Comparison of ENCODE assay signal across 28 cellular contexts in the genomic region with DNA sequence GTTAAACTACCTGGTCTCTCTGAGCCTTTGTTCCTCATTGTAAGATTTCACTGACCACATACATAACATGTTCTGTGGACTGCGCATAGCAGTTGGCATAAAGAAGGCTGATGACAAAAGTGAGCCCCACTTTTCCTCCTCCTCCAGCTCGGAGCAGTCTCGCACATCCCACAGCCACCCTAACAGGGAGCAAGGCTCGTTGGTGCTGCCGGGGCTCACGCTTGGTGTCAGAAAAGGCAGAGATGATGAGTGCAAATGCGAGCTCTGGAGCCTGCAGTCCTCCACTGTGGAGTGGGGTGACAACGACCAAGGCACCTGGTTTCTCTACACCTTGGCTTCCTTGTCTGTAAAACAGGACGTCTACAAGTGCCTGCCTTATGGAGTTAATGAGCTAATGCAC. TPM values are rescaled to one million over a fixed set of nuclear protein-coding genes. Genes with fewer than 3 reads are reported as not detected.
"Had no signal": no experiment of that assay in that cellular context is flagged by ENCODE, and none has a peak within 500 bp of the region (broad histone marks: within the 10 kb centered on the region; RNA-seq: fewer than 3 reads in every experiment).

No MANE protein-coding gene starts in this region.

- H3K9me3 ChIP-seq: heart left ventricle, psoas muscle, right atrium auricular region, tibial artery had no signal

- H3K27ac Mint-ChIP-seq: activated B cell treated with CpG ODN at 0.5 μM for 24 hours; activated CD4-positive, alpha-beta T cell treated with anti-CD3 and anti-CD28 coated beads for 36 hours; activated naive CD8-positive, alpha-beta T cell treated with anti-CD3 and anti-CD28 coated beads, Interleukin-2, amount 10 ng/mL, durations not matched to agents 7 days and 5 days; activated T-cell treated with anti-CD3 and anti-CD28 coated beads, Interleukin-2, amount 50 U/mL, for 24 hours; activated T-helper 17 cell treated with anti-CD3 and anti-CD28 coated beads, Interleukin-2, amount 50 U/mL, for 72 hours; memory B cell; naive B cell; T-helper 1 cell treated with Interleukin-12 subunit alpha and Interleukin-12 subunit beta and Interleukin-4 antibody, amounts not matched to agents 30 μg/mL and 1 μg/mL, for 36 hours had no signal

- H3K4me1 ChIP-seq: psoas muscle, right atrium auricular region, tibial artery had no signal

- H3K4me3 Mint-ChIP-seq: activated B cell treated with CpG ODN at 0.5 μM for 24 hours; activated CD4-positive, alpha-beta T cell treated with anti-CD3 and anti-CD28 coated beads for 36 hours; activated naive CD8-positive, alpha-beta T cell treated with anti-CD3 and anti-CD28 coated beads, Interleukin-2, amount 10 ng/mL, durations not matched to agents 7 days and 5 days; activated T-cell treated with anti-CD3 and anti-CD28 coated beads, Interleukin-2, amount 50 U/mL, for 24 hours; activated T-helper 17 cell treated with anti-CD3 and anti-CD28 coated beads, Interleukin-2, amount 50 U/mL, for 72 hours; memory B cell; naive B cell; neural crest cell; T-helper 1 cell treated with Interleukin-12 subunit alpha and Interleukin-12 subunit beta and Interleukin-4 antibody, amounts not matched to agents 30 μg/mL and 1 μg/mL, for 36 hours had no signal

- H3K27me3 ChIP-seq: right atrium auricular region, tibial artery had no signal

- H3K27ac ChIP-seq: epithelial cell of prostate, heart left ventricle, psoas muscle, right atrium auricular region, tibial artery had no signal

- DNase-seq: activated B cell treated with CpG ODN at 0.5 μM for 24 hours; activated CD4-positive, alpha-beta T cell treated with anti-CD3 and anti-CD28 coated beads for 36 hours; activated CD4-positive, alpha-beta T cell treated with anti-CD3 and anti-CD28 coated beads, Interleukin-2, amount 50 U/mL, for 4 hours; activated CD8-positive, alpha-beta memory T cell treated with anti-CD3 and anti-CD28 coated beads for 24 hours; activated CD8-positive, alpha-beta memory T cell treated with anti-CD3 and anti-CD28 coated beads, Interleukin-2, amount 50 U/mL, for 4 hours; activated naive CD4-positive, alpha-beta T cell treated with Interleukin-2 at 50 U/mL for 16 hours; activated naive CD8-positive, alpha-beta T cell treated with anti-CD3 and anti-CD28 coated beads, Interleukin-2, amount 10 ng/mL, durations not matched to agents 7 days and 5 days; activated T-cell treated with anti-CD3 and anti-CD28 coated beads, Interleukin-2, amount 50 U/mL, for 24 hours; cerebellar nuclear complex; heart left ventricle; islet precursor cell; left cardiac atrium; naive B cell; psoas muscle; stimulated activated CD4-positive, alpha-beta T cell treated with anti-CD3 and anti-CD28 coated beads, Interleukin-12 subunit alpha, Interleukin-12 subunit beta, amount 100 ng/mL, for 4 hours; stimulated activated CD4-positive, alpha-beta T cell treated with anti-CD3 and anti-CD28 coated beads, Interleukin-4, amount 100 ng/mL, for 4 hours; stimulated activated naive CD8-positive, alpha-beta T cell treated with anti-CD3 and anti-CD28 coated beads, Interleukin-15, Interleukin-2, amounts not matched to agents 100 U/mL and 50 U/mL, for 24 hours; T1000; tibial artery had no signal

- H3K9me3 Mint-ChIP-seq: activated B cell treated with CpG ODN at 0.5 μM for 24 hours; activated naive CD8-positive, alpha-beta T cell treated with anti-CD3 and anti-CD28 coated beads, Interleukin-2, amount 10 ng/mL, durations not matched to agents 7 days and 5 days; activated T-cell treated with anti-CD3 and anti-CD28 coated beads, Interleukin-2, amount 50 U/mL, for 24 hours; activated T-helper 17 cell treated with anti-CD3 and anti-CD28 coated beads, Interleukin-2, amount 50 U/mL, for 72 hours; memory B cell; naive B cell; neural crest cell; T-helper 1 cell treated with Interleukin-12 subunit alpha and Interleukin-12 subunit beta and Interleukin-4 antibody, amounts not matched to agents 30 μg/mL and 1 μg/mL, for 36 hours had no signal

- H3K36me3 Mint-ChIP-seq: activated naive CD8-positive, alpha-beta T cell treated with anti-CD3 and anti-CD28 coated beads, Interleukin-2, amount 10 ng/mL, durations not matched to agents 7 days and 5 days; memory B cell; naive B cell had no signal

- H3K36me3 ChIP-seq: heart left ventricle, right atrium auricular region, tibial artery had no signal

- H3K27me3 Mint-ChIP-seq: activated B cell treated with CpG ODN at 0.5 μM for 24 hours, memory B cell had no signal

- H3K4me1 Mint-ChIP-seq: activated CD4-positive, alpha-beta T cell treated with anti-CD3 and anti-CD28 coated beads for 36 hours; activated T-helper 17 cell treated with anti-CD3 and anti-CD28 coated beads, Interleukin-2, amount 50 U/mL, for 72 hours; neural crest cell had no signal

- H3K4me3 ChIP-seq: heart left ventricle, psoas muscle, right atrium auricular region, tibial artery had no signal

- ATAC-seq: activated CD4-positive, alpha-beta T cell treated with anti-CD3 and anti-CD28 coated beads for 36 hours; activated T-helper 17 cell treated with anti-CD3 and anti-CD28 coated beads, Interleukin-2, amount 50 U/mL, for 72 hours; heart left ventricle; left cardiac atrium; psoas muscle; stimulated activated naive CD8-positive, alpha-beta T cell treated with anti-CD3 and anti-CD28 coated beads, Interleukin-15, Interleukin-2, amounts not matched to agents 100 U/mL and 50 U/mL, for 24 hours had no signal

RNA-seq across cellular contexts. Expression of a gene that starts 9.7 kb away (rescaled TPM):
- total RNA-seq: activated B cell treated with CpG ODN at 0.5 μM for 24 hours; activated CD4-positive, alpha-beta T cell treated with anti-CD3 and anti-CD28 coated beads for 36 hours; activated naive CD8-positive, alpha-beta T cell treated with anti-CD3 and anti-CD28 coated beads, Interleukin-2, amount 10 ng/mL, durations not matched to agents 7 days and 5 days; fibroblast of villous mesenchyme; heart left ventricle; left cardiac atrium; osteoblast; right atrium auricular region; urinary bladder had no signal
- polyA plus RNA-seq: urinary bladder had no signal
